In the genomic region with DNA sequence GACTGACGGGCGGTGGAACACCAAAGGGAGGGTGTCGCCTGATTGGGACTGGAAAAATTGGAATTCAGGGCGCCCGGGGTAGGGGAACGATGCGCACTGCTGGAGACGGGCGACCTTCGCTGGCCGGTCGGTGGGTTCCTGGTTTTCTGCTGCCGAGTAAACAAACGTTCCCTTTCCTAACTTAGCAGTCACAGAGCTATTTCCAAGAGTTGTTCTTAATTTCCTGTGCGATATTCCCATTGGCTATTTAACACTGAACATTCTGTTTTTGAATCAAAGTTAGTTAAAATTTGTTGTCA, we compare ENCODE assay signal across 8 cellular contexts.
DNase-seq lines count a peak whose midpoint lies in the region; ATAC-seq lines count a peak whose summit lies in the region.

No MANE protein-coding gene starts in this region.

- no peaks in the 10 kb centered on the region for H3K27me3 ChIP-seq in BLaER1

- DNase-seq in HPDE6-E6E7 (ENCODE audit: extremely low spot score) (peak; percentile 10), amniotic epithelial cell (ENCODE audit: low read depth) (peak; percentile 3), DMS53 treated with DMSO at 0.1 percent for 48 hours (lab: John Stamatoyannopoulos, UW; ENCODE audit: unreplicated experiment) (no peak), NCI-H1436 (lab: John Stamatoyannopoulos, UW) (no peak)
- DNase-seq in stimulated activated naive B cell treated with anti-CD40 and anti-IgM and Interleukin-4, amounts not matched to agents 10 μg/mL and 1 μg/mL and 100 μg/mL, for 72 hours, result no peak

- H3K27ac Mint-ChIP-seq in stimulated activated naive B cell treated with anti-CD40 and anti-IgM and Interleukin-4, amounts not matched to agents 10 μg/mL and 1 μg/mL and 100 μg/mL, for 72 hours, result peak overlapping the region; percentile 92

- H3K4me3 ChIP-seq in BLaER1 (peak overlapping the region; percentile 95), iPS-18c (ENCODE audit: insufficient read depth, low read depth, low read length) (peak overlapping the region; percentile 93)

- peak overlapping the region; percentile 88 for H3K27ac ChIP-seq in BLaER1

- no peaks in the 10 kb centered on the region for H3K9me3 Mint-ChIP-seq in stimulated activated naive B cell treated with anti-CD40 and anti-IgM and Interleukin-4, amounts not matched to agents 10 μg/mL and 1 μg/mL and 100 μg/mL, for 72 hours

- H3K4me1 ChIP-seq in BLaER1, result peaks cover 19% of the 10 kb centered on the region

- peaks cover 3 to 5% of the 10 kb centered on the region in 2 donors for H3K36me3 Mint-ChIP-seq in stimulated activated naive B cell treated with anti-CD40 and anti-IgM and Interleukin-4, amounts not matched to agents 10 μg/mL and 1 μg/mL and 100 μg/mL, for 72 hours

- H3K4me2 ChIP-seq in BLaER1, result peak overlapping the region; percentile 77

- ATAC-seq in GM19324 (IDR thresholded peaks at IDR 0.05; ENCODE audit: low FRiP score, unreplicated experiment), result peak; percentile 17
- ATAC-seq in stimulated activated naive B cell treated with anti-CD40 and anti-IgM and Interleukin-4, amounts not matched to agents 10 μg/mL and 1 μg/mL and 100 μg/mL, for 72 hours (replicated peaks), result peak in 1 of 2 donors; percentile 1

- H3K4me3 Mint-ChIP-seq in stimulated activated naive B cell treated with anti-CD40 and anti-IgM and Interleukin-4, amounts not matched to agents 10 μg/mL and 1 μg/mL and 100 μg/mL, for 72 hours, result peak overlapping the region; percentile 92 to 100

- H3K4me1 Mint-ChIP-seq in stimulated activated naive B cell treated with anti-CD40 and anti-IgM and Interleukin-4, amounts not matched to agents 10 μg/mL and 1 μg/mL and 100 μg/mL, for 72 hours, result peaks cover 9 to 22% of the 10 kb centered on the region in 2 donors

- peaks cover 4 to 6% of the 10 kb centered on the region in 2 donors for H3K27me3 Mint-ChIP-seq in stimulated activated naive B cell treated with anti-CD40 and anti-IgM and Interleukin-4, amounts not matched to agents 10 μg/mL and 1 μg/mL and 100 μg/mL, for 72 hours

- peak overlapping the region; percentile 91 for H3K9ac ChIP-seq in BLaER1

- no peaks in the 10 kb centered on the region for H4K20me1 ChIP-seq in BLaER1

- H3K36me3 ChIP-seq in BLaER1, result peaks cover 20% of the 10 kb centered on the region

- no peaks in the 10 kb centered on the region for H3K9me3 ChIP-seq in BLaER1
- H3K9me3 ChIP-seq in iPS-18c (ENCODE audit: control insufficient read depth, insufficient read depth, low read length), result no peaks in the 10 kb centered on the region

Comparison
In these comparisons a context has a peak if more than half of its experiments do, and no peak if none do; other contexts are left out.
1. DNase-seq: peak in HPDE6-E6E7 (single experiment) and amniotic epithelial cell (single experiment); none in stimulated activated naive B cell treated with anti-CD40 and anti-IgM and Interleukin-4, amounts not matched to agents 10 μg/mL and 1 μg/mL and 100 μg/mL, for 72 hours (single experiment), DMS53 treated with DMSO at 0.1 percent for 48 hours (single experiment) and NCI-H1436 (single experiment).